In genomic region chr22:50544746-50545253, GRCh38 we compare ENCODE assay signal across 10 cellular contexts. TPM values are rescaled to one million over a fixed set of nuclear protein-coding genes. Genes with fewer than 3 reads are reported as not detected.
A peak's percentile ranks its signal among the peaks of the same experiment; 100 is the strongest.
DNase-seq lines count a peak whose midpoint lies in the region; ATAC-seq and TF ChIP-seq lines count a peak whose summit lies in the region.
"Had no signal": no experiment of that assay in that cellular context is flagged by ENCODE, and none has a peak within 500 bp of the region (broad histone marks: within the 10 kb centered on the region; RNA-seq: fewer than 3 reads in every experiment).

No MANE protein-coding gene starts in this region.

- H4K20me1 ChIP-seq in Karpas-422 (ENCODE audit: insufficient read depth, low read depth, low read length), result no peaks in the 10 kb centered on the region

- H3K27ac ChIP-seq in Karpas-422 (ENCODE audit: low read length), result no peak overlapping the region
- no peak overlapping the region for H3K27ac ChIP-seq in coronary artery

- peak overlapping the region; percentile 57 for H3K4me3 ChIP-seq in Karpas-422 (ENCODE audit: low read length)
- H3K4me3 ChIP-seq in coronary artery, result no peak overlapping the region

- H3K9me3 ChIP-seq in Karpas-422 (ENCODE audit: low read length), result no peaks in the 10 kb centered on the region

- H3K36me3 ChIP-seq in Karpas-422 (ENCODE audit: insufficient read depth, low read length), result no peaks in the 10 kb centered on the region

- H3K4me1 Mint-ChIP-seq in Calu3 (ENCODE audit: low read depth, unreplicated experiment) (peaks cover 39% of the 10 kb centered on the region), naive B cell (peaks cover 14 to 44% (median 32%) of the 10 kb centered on the region in 3 donors)
- peaks cover 45% of the 10 kb centered on the region for H3K4me1 Mint-ChIP-seq in activated naive CD8-positive, alpha-beta T cell treated with anti-CD3 and anti-CD28 coated beads, Interleukin-2, amount 10 ng/mL, durations not matched to agents 7 days and 5 days

- peak overlapping the region; percentile 92 for H3K27ac Mint-ChIP-seq in Calu3 (ENCODE audit: unreplicated experiment)
- H3K27ac Mint-ChIP-seq in activated naive CD8-positive, alpha-beta T cell treated with anti-CD3 and anti-CD28 coated beads, Interleukin-2, amount 10 ng/mL, durations not matched to agents 7 days and 5 days, result peak overlapping the region; percentile 98
- H3K27ac Mint-ChIP-seq in naive B cell, result peak overlapping the region; percentile 72 to 97 (median 82)

- peak; percentile 3 for ATAC-seq in activated naive CD8-positive, alpha-beta T cell treated with anti-CD3 and anti-CD28 coated beads, Interleukin-2, amount 10 ng/mL, durations not matched to agents 7 days and 5 days (ENCODE audit: low read depth)
- no peak for ATAC-seq in naive B cell (ENCODE audit: low read depth in 2 of 2)

- H3K27me3 Mint-ChIP-seq in Calu3 (ENCODE audit: unreplicated experiment) (no peaks in the 10 kb centered on the region), naive B cell (no peaks in the 10 kb centered on the region)
- no peaks in the 10 kb centered on the region for H3K27me3 Mint-ChIP-seq in activated naive CD8-positive, alpha-beta T cell treated with anti-CD3 and anti-CD28 coated beads, Interleukin-2, amount 10 ng/mL, durations not matched to agents 7 days and 5 days

- H3K9me2 ChIP-seq in Karpas-422 (replicated peaks; ENCODE audit: insufficient read depth, low read length), result no peaks in the 10 kb centered on the region

- CTCF ChIA-PET in Calu3 (lab: Charles Lee), result interaction anchor here (0.5 to 1.8 kb wide), 4 partner anchors 18 to 89 kb away, joined by 3 to 7 read pairs (median 4); partner anchors contain the start of genes ARSA, SCO2 and SYCE3

- H3K9me3 Mint-ChIP-seq in Calu3 (ENCODE audit: low read depth, unreplicated experiment) (no peaks in the 10 kb centered on the region), naive B cell (no peaks in the 10 kb centered on the region)
- H3K9me3 Mint-ChIP-seq in activated naive CD8-positive, alpha-beta T cell treated with anti-CD3 and anti-CD28 coated beads, Interleukin-2, amount 10 ng/mL, durations not matched to agents 7 days and 5 days, result no peaks in the 10 kb centered on the region

- POLR2A ChIA-PET in activated naive CD8-positive, alpha-beta T cell treated with anti-CD3 and anti-CD28 coated beads, Interleukin-2, amount 10 ng/mL, durations not matched to agents 7 days and 5 days (lab: Charles Lee), result interaction anchor here (0.9 to 9.8 kb wide), 9 partner anchors 9 to 230 kb away, joined by 3 to 300 read pairs (median 11); partner anchors contain the start of genes ARSA, CHKB, LMF2 and NCAPH2

- peaks cover 66% of the 10 kb centered on the region for H3K4me1 ChIP-seq in Karpas-422 (ENCODE audit: low read length)

- H3K79me2 ChIP-seq in Karpas-422 (ENCODE audit: low read length), result no peaks in the 10 kb centered on the region

- H2AFZ ChIP-seq in Karpas-422 (ENCODE audit: low read length), result 0 out of 2 replicates have a peak overlapping the region, but pooled peaks have one; percentile 75

- BruUV-seq in Calu3 (replicated peaks; lab: Mats Ljungman, UMichigan), result TSS peak; percentile 44

- intact Hi-C loops in Calu3 (cut with micrococcal nuclease; ENCODE audit: unreplicated experiment), result no loop called here

- H3K4me2 ChIP-seq in Karpas-422 (ENCODE audit: low read depth, low read length, poor library complexity, severe bottlenecking), result peak overlapping the region; percentile 62

- H3K4me3 Mint-ChIP-seq in Calu3 (ENCODE audit: low read depth, unreplicated experiment) (peak overlapping the region; percentile 43), naive B cell (peak overlapping the region in 5 of 8 donors; percentile 27 to 76 (median 67))
- peak overlapping the region; percentile 77 for H3K4me3 Mint-ChIP-seq in activated naive CD8-positive, alpha-beta T cell treated with anti-CD3 and anti-CD28 coated beads, Interleukin-2, amount 10 ng/mL, durations not matched to agents 7 days and 5 days

- DNase-seq in Calu3 (peak; percentile 55), Karpas-422 (no peak), naive B cell (no peak), hypothalamus (lab: John Stamatoyannopoulos, UW) (no peak), NCI-H1092 (lab: John Stamatoyannopoulos, UW) (no peak), pons (ENCODE audit: low spot score) (no peak), coronary artery (ENCODE audit: low spot score) (no peak)
- DNase-seq in activated naive CD8-positive, alpha-beta T cell treated with anti-CD3 and anti-CD28 coated beads, Interleukin-2, amount 10 ng/mL, durations not matched to agents 7 days and 5 days, result peak; percentile 59

- no peaks in the 10 kb centered on the region for H3K27me3 ChIP-seq in Karpas-422 (ENCODE audit: low read length)

- TF ChIP-seq CTCF in Calu3 (IDR thresholded peaks at IDR 0.05; ENCODE audit: unreplicated experiment) (no peak), coronary artery (IDR thresholded peaks at IDR 0.05) (no peak)

- peak overlapping the region; percentile 53 for H3K9ac ChIP-seq in Karpas-422 (ENCODE audit: low read length)

- H3K36me3 Mint-ChIP-seq in Calu3 (ENCODE audit: insufficient read depth, unreplicated experiment) (peaks cover 24% of the 10 kb centered on the region), naive B cell (no peaks in the 10 kb centered on the region)
- H3K36me3 Mint-ChIP-seq in activated naive CD8-positive, alpha-beta T cell treated with anti-CD3 and anti-CD28 coated beads, Interleukin-2, amount 10 ng/mL, durations not matched to agents 7 days and 5 days, result peaks cover 12% of the 10 kb centered on the region

RNA-seq across cellular contexts. Expression of gene KLHDC7B, which starts 0.9 kb away (rescaled TPM):
- 1.6 and 3.0 TPM in 2 replicates for total RNA-seq in Calu3 (2022)
- total RNA-seq in Karpas-422 (2014; rRNA removed; shearing (Covaris generic); ENCODE audit: low replicate concordance), result 4.5 and 9.8 TPM in 2 replicates
- 10 to 100 TPM; 18.8 to 21.9 TPM for total RNA-seq in activated naive CD8-positive, alpha-beta T cell treated with anti-CD3 and anti-CD28 coated beads, Interleukin-2, amount 10 ng/mL, durations not matched to agents 7 days and 5 days
- polyA plus RNA-seq in naive B cell (ENCODE audit: low read depth in 6 of 6), result 1 to 10 TPM; 1.5 to 5.8 (median 4.4) TPM
- total RNA-seq: dermis microvascular lymphatic vessel endothelial cell, left ventricle myocardium superior had no signal

RNA-seq across cellular contexts. Expression of gene TYMP, which starts 15.0 kb away (rescaled TPM):
- total RNA-seq in Calu3 (2022), result 44.1 and 62.2 TPM in 2 replicates
- total RNA-seq in Karpas-422 (2014; rRNA removed; shearing (Covaris generic); ENCODE audit: low replicate concordance), result 1.8 and 5.0 TPM in 2 replicates
- total RNA-seq in activated naive CD8-positive, alpha-beta T cell treated with anti-CD3 and anti-CD28 coated beads, Interleukin-2, amount 10 ng/mL, durations not matched to agents 7 days and 5 days, result 10 to 100 TPM; 86.3 to 94.5 TPM
- 10 to 100 TPM; 10.5 to 41.3 (median 18.0) TPM for polyA plus RNA-seq in naive B cell (ENCODE audit: low read depth in 6 of 6)

RNA-seq across cellular contexts. Expression of gene SYCE3, which starts 17.9 kb away (rescaled TPM):
- not detected in 2 replicates for total RNA-seq in Calu3 (2022)
- total RNA-seq in Karpas-422 (2014; rRNA removed; shearing (Covaris generic); ENCODE audit: low replicate concordance), result not detected in 2 replicates
- total RNA-seq in activated naive CD8-positive, alpha-beta T cell treated with anti-CD3 and anti-CD28 coated beads, Interleukin-2, amount 10 ng/mL, durations not matched to agents 7 days and 5 days, result 1 to 10 TPM in 1 of 2 experiments, under 1 TPM in 1; 0.79 to 1.1 TPM
- not detected for polyA plus RNA-seq in naive B cell (ENCODE audit: low read depth in 6 of 6)
- total RNA-seq: dermis microvascular lymphatic vessel endothelial cell, left ventricle myocardium superior had no signal

RNA-seq across cellular contexts. Expression of gene SCO2, which starts 19.4 kb away (rescaled TPM):
- 3.6 and 5.3 TPM in 2 replicates for total RNA-seq in Calu3 (2022)
- total RNA-seq in Karpas-422 (2014; rRNA removed; shearing (Covaris generic); ENCODE audit: low replicate concordance), result 1.1 and 14.2 TPM in 2 replicates
- 10 to 100 TPM in 1 of 2 experiments, 1 to 10 TPM in 1; 8.1 to 12.8 TPM for total RNA-seq in activated naive CD8-positive, alpha-beta T cell treated with anti-CD3 and anti-CD28 coated beads, Interleukin-2, amount 10 ng/mL, durations not matched to agents 7 days and 5 days
- 10 to 100 TPM in 3 of 6 donors, 1 to 10 TPM in 3; 2.0 to 13.9 (median 8.1) TPM for polyA plus RNA-seq in naive B cell (ENCODE audit: low read depth in 6 of 6)

RNA-seq across cellular contexts. Expression of gene CPT1B, which starts 33.4 kb away (rescaled TPM):
- total RNA-seq in Calu3 (2022), result 72.6 and 77.0 TPM in 2 replicates
- total RNA-seq in Karpas-422 (2014; rRNA removed; shearing (Covaris generic); ENCODE audit: low replicate concordance), result 50.3 and 80.0 TPM in 2 replicates
- total RNA-seq in activated naive CD8-positive, alpha-beta T cell treated with anti-CD3 and anti-CD28 coated beads, Interleukin-2, amount 10 ng/mL, durations not matched to agents 7 days and 5 days, result 10 to 100 TPM; 85.2 to 95.4 TPM
- 1 to 10 TPM in 2 of 6 donors, under 1 TPM in 3, not detected in 1; 0.09 to 1.4 (median 1.00) TPM for polyA plus RNA-seq in naive B cell (ENCODE audit: low read depth in 6 of 6)

Comparison
In these comparisons a context has a peak if more than half of its experiments do, and no peak if none do; other contexts are left out.
1. DNase-seq: peak in Calu3 (single experiment) and activated naive CD8-positive, alpha-beta T cell treated with anti-CD3 and anti-CD28 coated beads, Interleukin-2, amount 10 ng/mL, durations not matched to agents 7 days and 5 days (single experiment); none in Karpas-422 (single experiment), naive B cell (single experiment), hypothalamus (0 of 51), NCI-H1092 (single experiment), pons (single experiment) and coronary artery (single experiment).
2. Peak in every context shown above with its lines, with median percentiles within 50 percentile points of each other: H3K27ac Mint-ChIP-seq and H3K4me3 Mint-ChIP-seq.